Comparison of ENCODE assay signal across 1 cellular context in the genomic region with DNA sequence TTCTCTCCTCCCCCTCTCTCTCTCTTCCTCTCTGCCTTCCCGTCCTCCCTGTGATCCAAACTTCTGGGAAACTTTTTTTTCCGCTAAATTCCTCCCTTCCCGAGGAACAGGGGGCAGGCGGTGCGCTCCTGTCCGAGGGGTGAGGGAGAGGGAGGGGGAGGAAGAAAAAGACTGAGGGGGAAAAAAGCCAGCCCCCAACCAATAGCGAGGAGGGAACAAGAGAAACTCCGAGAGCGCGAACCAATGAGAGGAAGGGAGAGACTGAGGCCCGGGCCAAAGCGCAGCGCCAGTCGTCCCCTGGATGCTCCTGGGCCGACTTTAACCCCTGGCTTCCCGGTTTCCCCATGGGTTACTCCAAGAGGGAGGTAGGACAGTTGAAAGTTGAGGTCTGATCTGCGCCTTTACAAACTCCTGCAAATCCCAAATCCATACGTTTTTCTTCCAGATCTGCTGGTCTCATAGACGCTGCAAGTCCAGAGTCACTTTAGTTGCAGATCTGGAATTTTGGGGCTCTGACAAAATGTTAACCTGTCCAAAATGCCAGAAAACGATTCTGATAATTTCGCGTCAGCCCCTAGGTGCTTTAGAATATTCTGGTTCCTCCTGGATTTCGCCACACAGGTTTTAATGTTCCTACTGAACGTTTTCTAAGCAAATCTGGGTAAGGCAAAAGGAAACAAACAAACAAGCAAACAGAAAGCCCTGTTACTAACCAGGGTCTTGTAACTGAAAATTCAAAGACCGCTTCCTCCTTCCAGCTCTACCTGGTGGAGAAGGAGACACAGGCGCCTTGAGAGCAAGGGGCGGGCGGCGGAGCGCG.
TF ChIP-seq lines count a peak whose summit lies in the region.

TSS of gene TBX15 (minus strand) at position 158 of the 820 bp plus-strand sequence. CDS start 548 bp downstream, outside the sequence.

TF ChIP-seq in WTC11, 78 proteins besides CTCF, POLR2A, EP300 and RAD21 (continued from another document):
- no peak for TF ChIP-seq E2F4 (CRISPR knock-in tag; IDR thresholded peaks at IDR 0.05; ENCODE audit: borderline replicate concordance, low read depth)
- TF ChIP-seq, protein P1, sequence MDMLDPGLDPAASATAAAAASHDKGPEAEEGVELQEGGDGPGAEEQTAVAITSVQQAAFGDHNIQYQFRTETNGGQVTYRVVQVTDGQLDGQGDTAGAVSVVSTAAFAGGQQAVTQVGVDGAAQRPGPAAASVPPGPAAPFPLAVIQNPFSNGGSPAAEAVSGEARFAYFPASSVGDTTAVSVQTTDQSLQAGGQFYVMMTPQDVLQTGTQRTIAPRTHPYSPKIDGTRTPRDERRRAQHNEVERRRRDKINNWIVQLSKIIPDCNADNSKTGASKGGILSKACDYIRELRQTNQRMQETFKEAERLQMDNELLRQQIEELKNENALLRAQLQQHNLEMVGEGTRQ (CRISPR knock-in tag; IDR thresholded peaks at IDR 0.05) = no peak
- TF ChIP-seq ZNF396 (CRISPR knock-in tag; IDR thresholded peaks at IDR 0.05; ENCODE audit: borderline replicate concordance) = no peak
